8 cellular contexts compared by ENCODE assay signal in genomic region chr3:197256836-197257444, GRCh38. TPM values are rescaled to one million over a fixed set of nuclear protein-coding genes. Genes with fewer than 3 reads are reported as not detected.
DNase-seq lines count a peak whose midpoint lies in the region; ATAC-seq and TF ChIP-seq lines count a peak whose summit lies in the region.

No MANE protein-coding gene starts in this region.

- no peak for TF ChIP-seq POLR2A in thyroid gland (IDR thresholded peaks at IDR 0.05)

- no peaks in the 10 kb centered on the region for H3K9me3 Mint-ChIP-seq in CD14-positive monocyte

- no peak overlapping the region for H3K4me3 Mint-ChIP-seq in CD14-positive monocyte

- H3K27ac ChIP-seq in ascending aorta (no peak overlapping the region), thyroid gland (no peak overlapping the region)

- no peak for DNase-seq in CD14-positive monocyte (ENCODE audit: low spot score)
- peak; percentile 59 for DNase-seq in NCI-H69 (lab: John Stamatoyannopoulos, UW)
- no peak for DNase-seq in ascending aorta (ENCODE audit: low spot score in 2 of 2)
- DNase-seq in kidney tubule cell (ENCODE audit: low spot score), result peak; percentile 41
- DNase-seq in thyroid gland, result peak; percentile 29 to 31
- no peak for DNase-seq in omental fat pad (ENCODE audit: low spot score)

- peaks cover 16% of the 10 kb centered on the region for H3K4me1 Mint-ChIP-seq in CD14-positive monocyte

- WGBS in thyroid gland, 2 donors, result 17 to 26% methylated on average over 3 of the region's 3 CpGs

- TF ChIP-seq CTCF in CD14-positive monocyte (IDR thresholded peaks at IDR 0.05) (peak; percentile 79), GM12875 (IDR thresholded peaks at IDR 0.05; ENCODE audit: borderline replicate concordance, insufficient read depth, low read depth, low read length) (peak; percentile 20; the same call in 1 of the 2 replicates), ascending aorta (IDR thresholded peaks at IDR 0.05) (peak; percentile 42 to 70 (median 68)), thyroid gland (IDR thresholded peaks at IDR 0.05) (peak in 5 of 6 experiments; percentile 43 to 76 (median 58)), omental fat pad (IDR thresholded peaks at IDR 0.05) (no peak)

- no peaks in the 10 kb centered on the region for H3K4me1 ChIP-seq in ascending aorta
- peaks cover 25 to 49% of the 10 kb centered on the region in 2 donors for H3K4me1 ChIP-seq in thyroid gland

- H3K36me3 ChIP-seq in ascending aorta, result no peaks in the 10 kb centered on the region
- no peaks in the 10 kb centered on the region for H3K36me3 ChIP-seq in thyroid gland

- H3K4me3 ChIP-seq in GM12875 (ENCODE audit: low read depth, low read length) (no peak overlapping the region), ascending aorta (no peak overlapping the region), thyroid gland (replicated peaks in 1 of 3) (no peak overlapping the region)

- H3K27me3 ChIP-seq in ascending aorta (no peaks in the 10 kb centered on the region), thyroid gland (no peaks in the 10 kb centered on the region)

- intact Hi-C loops in CD14-positive monocyte (cut with micrococcal nuclease), result loop anchor here in 1 of 2 donors (2.0 kb wide), 1 partner anchor 252 kb away; no protein-coding TSS in a partner anchor
- intact Hi-C loops in ascending aorta (cut with DNase I), result loop anchor here (1.0 to 2.0 kb wide), 2 partner anchors 198 to 253 kb away; no protein-coding TSS in a partner anchor
- intact Hi-C loops in thyroid gland (cut with DNase I), result loop anchor here (5.0 kb wide), 1 partner anchor 255 kb away; no protein-coding TSS in a partner anchor

- ATAC-seq in omental fat pad (ENCODE audit: low FRiP score), result no peak
- ATAC-seq in HG02678 (IDR thresholded peaks at IDR 0.05; ENCODE audit: unreplicated experiment), result no peak

- H3K9me3 ChIP-seq in ascending aorta, result no peaks in the 10 kb centered on the region
- no peaks in the 10 kb centered on the region for H3K9me3 ChIP-seq in thyroid gland

- no peaks in the 10 kb centered on the region for H3K27me3 Mint-ChIP-seq in CD14-positive monocyte (ENCODE audit: low read depth in 3 of 3)

- no peak overlapping the region for H3K27ac Mint-ChIP-seq in CD14-positive monocyte

- peaks cover 10 to 16% of the 10 kb centered on the region in 2 donors for H3K36me3 Mint-ChIP-seq in CD14-positive monocyte

RNA-seq across cellular contexts. Expression of gene DLG1, which starts 41.5 kb away (rescaled TPM):
- polyA plus RNA-seq in CD14-positive monocyte, result 10 to 100 TPM in 1 of 2 donors, 1 to 10 TPM in 1; 6.5 to 10.2 TPM
- total RNA-seq in ascending aorta (31.0 TPM), thyroid gland (100 to 1,000 TPM; 111 to 233 (median 174) TPM), omental fat pad (10 to 100 TPM; 47.1 to 65.4 (median 60.2) TPM)

Comparison
In these comparisons a context has a peak if more than half of its experiments do, and no peak if none do; other contexts are left out.
1. DNase-seq: peak in NCI-H69 (single experiment), kidney tubule cell (single experiment) and thyroid gland (2 of 2); none in CD14-positive monocyte (single experiment), ascending aorta (0 of 2) and omental fat pad (single experiment).
2. CTCF ChIP-seq: peak in CD14-positive monocyte (single experiment), GM12875 (single experiment), ascending aorta (3 of 3) and thyroid gland (5 of 6); none in omental fat pad (0 of 3).